Comparison of ENCODE assay signal across 7 cellular contexts in genomic region chr10:68327889-68328786, GRCh38. TPM values are rescaled to one million over a fixed set of nuclear protein-coding genes. Genes with fewer than 3 reads are reported as not detected.
DNase-seq lines count a peak whose midpoint lies in the region; ATAC-seq lines count a peak whose summit lies in the region.

No MANE protein-coding gene starts in this region.

- H3K9me3 Mint-ChIP-seq in activated T-helper 1 cell treated with anti-CD3 and anti-CD28 coated beads, Interleukin-12 subunit alpha, Interleukin-12 subunit beta, Interleukin-2, Interleukin-4 antibody, amounts not matched to agents 30 ng/mL and 10 ng/mL and 1 ng/mL, durations not matched to agents 14 hours and 24 hours and 36 hours = no peaks in the 10 kb centered on the region

- in situ Hi-C loops in G401 (cut with HindIII; ENCODE audit: low sequenced_read_pairs) = no loop called here

- H3K36me3 Mint-ChIP-seq in activated T-helper 1 cell treated with anti-CD3 and anti-CD28 coated beads, Interleukin-12 subunit alpha, Interleukin-12 subunit beta, Interleukin-2, Interleukin-4 antibody, amounts not matched to agents 30 ng/mL and 10 ng/mL and 1 ng/mL, durations not matched to agents 14 hours and 24 hours and 36 hours (ENCODE audit: low read depth) = peaks cover 9% of the 10 kb centered on the region

- intact Hi-C loops in activated T-helper 1 cell treated with anti-CD3 and anti-CD28 coated beads, Interleukin-12 subunit alpha, Interleukin-12 subunit beta, Interleukin-2, Interleukin-4 antibody, amounts not matched to agents 30 ng/mL and 10 ng/mL and 1 ng/mL, durations not matched to agents 14 hours and 24 hours and 36 hours (cut with micrococcal nuclease) = no loop called here

- DNase-seq in G401 (ENCODE audit: low spot score) = peak; percentile 88
- peak; percentile 83 for DNase-seq in NAMALWA (ENCODE audit: low spot score)
- no peak for DNase-seq in activated T-helper 1 cell treated with anti-CD3 and anti-CD28 coated beads, Interleukin-12 subunit alpha, Interleukin-12 subunit beta, Interleukin-2, Interleukin-4 antibody, amounts not matched to agents 30 ng/mL and 10 ng/mL and 1 ng/mL, durations not matched to agents 14 hours and 24 hours and 36 hours (ENCODE audit: low spot score)
- DNase-seq in globus pallidus (ENCODE audit: low spot score) = peak; percentile 90
- no peak for DNase-seq in skeletal muscle cell (ENCODE audit: low read depth)
- no peak for DNase-seq in mesenteric fat pad (ENCODE audit: low spot score)

- H3K4me3 Mint-ChIP-seq in activated T-helper 1 cell treated with anti-CD3 and anti-CD28 coated beads, Interleukin-12 subunit alpha, Interleukin-12 subunit beta, Interleukin-2, Interleukin-4 antibody, amounts not matched to agents 30 ng/mL and 10 ng/mL and 1 ng/mL, durations not matched to agents 14 hours and 24 hours and 36 hours = peak overlapping the region; percentile 47

- peak overlapping the region; percentile 5 for H3K4me3 ChIP-seq in skeletal muscle cell (ENCODE audit: low read depth, low read length)

- peaks cover 1% of the 10 kb centered on the region for H3K27me3 Mint-ChIP-seq in activated T-helper 1 cell treated with anti-CD3 and anti-CD28 coated beads, Interleukin-12 subunit alpha, Interleukin-12 subunit beta, Interleukin-2, Interleukin-4 antibody, amounts not matched to agents 30 ng/mL and 10 ng/mL and 1 ng/mL, durations not matched to agents 14 hours and 24 hours and 36 hours (ENCODE audit: insufficient read depth)

- peaks cover 31% of the 10 kb centered on the region for H3K4me1 Mint-ChIP-seq in activated T-helper 1 cell treated with anti-CD3 and anti-CD28 coated beads, Interleukin-12 subunit alpha, Interleukin-12 subunit beta, Interleukin-2, Interleukin-4 antibody, amounts not matched to agents 30 ng/mL and 10 ng/mL and 1 ng/mL, durations not matched to agents 14 hours and 24 hours and 36 hours (ENCODE audit: low read depth)

- no peak for ATAC-seq in GM19397 (IDR thresholded peaks at IDR 0.05; ENCODE audit: unreplicated experiment)

- H3K27ac Mint-ChIP-seq in activated T-helper 1 cell treated with anti-CD3 and anti-CD28 coated beads, Interleukin-12 subunit alpha, Interleukin-12 subunit beta, Interleukin-2, Interleukin-4 antibody, amounts not matched to agents 30 ng/mL and 10 ng/mL and 1 ng/mL, durations not matched to agents 14 hours and 24 hours and 36 hours = peak overlapping the region; percentile 72

RNA-seq across cellular contexts. Expression of gene HNRNPH3, which starts 3.7 kb away (rescaled TPM):
- total RNA-seq in G401 (2014; rRNA removed; shearing (Covaris generic)) = 32.1 and 67.4 TPM in 2 replicates
- total RNA-seq in activated T-helper 1 cell treated with anti-CD3 and anti-CD28 coated beads, Interleukin-12 subunit alpha, Interleukin-12 subunit beta, Interleukin-2, Interleukin-4 antibody, amounts not matched to agents 30 ng/mL and 10 ng/mL and 1 ng/mL, durations not matched to agents 14 hours and 24 hours and 36 hours = 176 and 184 TPM in 2 replicates
- total RNA-seq in mesenteric fat pad = 91.4 TPM

RNA-seq across cellular contexts. Expression of gene PBLD, which starts 4.6 kb away (rescaled TPM):
- total RNA-seq in G401 (2014; rRNA removed; shearing (Covaris generic)) = 0.37 and 2.3 TPM in 2 replicates
- 1.1 and 1.6 TPM in 2 replicates for total RNA-seq in activated T-helper 1 cell treated with anti-CD3 and anti-CD28 coated beads, Interleukin-12 subunit alpha, Interleukin-12 subunit beta, Interleukin-2, Interleukin-4 antibody, amounts not matched to agents 30 ng/mL and 10 ng/mL and 1 ng/mL, durations not matched to agents 14 hours and 24 hours and 36 hours
- total RNA-seq in mesenteric fat pad = 9.2 TPM

Comparison
In these comparisons a context has a peak if more than half of its experiments do, and no peak if none do; other contexts are left out.
1. DNase-seq: peak in G401 (single experiment), NAMALWA (single experiment) and globus pallidus (single experiment); none in activated T-helper 1 cell treated with anti-CD3 and anti-CD28 coated beads, Interleukin-12 subunit alpha, Interleukin-12 subunit beta, Interleukin-2, Interleukin-4 antibody, amounts not matched to agents 30 ng/mL and 10 ng/mL and 1 ng/mL, durations not matched to agents 14 hours and 24 hours and 36 hours (single experiment), skeletal muscle cell (single experiment) and mesenteric fat pad (single experiment).